15 cellular contexts compared by ENCODE assay signal in the genomic region with DNA sequence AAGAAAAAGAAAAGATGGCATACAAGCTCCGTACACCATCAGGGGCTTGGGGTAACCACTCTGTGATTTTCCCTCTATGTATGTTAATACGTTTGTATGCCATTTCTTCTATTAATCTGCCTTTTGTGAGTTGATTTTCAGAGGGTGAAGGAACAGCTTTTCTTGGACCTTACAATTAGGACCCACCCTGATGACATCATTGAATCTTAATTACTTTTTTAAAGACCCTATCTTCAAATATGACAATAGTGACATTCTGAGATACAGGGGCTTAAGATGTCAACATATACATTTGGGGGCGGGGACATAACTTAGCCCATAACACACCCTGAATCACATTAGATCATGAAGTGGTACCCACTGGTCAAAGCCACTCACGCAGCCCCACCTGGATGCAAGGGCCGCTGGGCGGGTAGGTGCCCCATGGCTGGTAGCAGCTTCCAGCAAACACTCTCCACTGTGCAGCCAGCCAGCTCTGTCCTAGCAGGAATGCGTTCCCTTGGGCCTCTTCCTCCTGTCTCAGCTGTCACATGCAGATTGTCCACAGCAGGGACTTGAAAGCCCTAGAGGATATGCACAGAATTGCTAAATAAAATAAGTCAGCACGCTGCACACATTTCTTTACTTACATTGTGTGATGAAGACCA.
DNase-seq lines count a peak whose midpoint lies in the region; ATAC-seq, FAIRE-seq and TF ChIP-seq lines count a peak whose summit lies in the region.
"Had no signal": no experiment of that assay in that cellular context is flagged by ENCODE, and none has a peak within 500 bp of the region (broad histone marks: within the 10 kb centered on the region; RNA-seq: fewer than 3 reads in every experiment).

No MANE protein-coding gene starts in this region.

- H3K4ac ChIP-seq in H1 (replicated peaks; ENCODE audit: insufficient read length, low read depth, low read length) (no peak overlapping the region), trophoblast cell (ENCODE audit: low read depth, low read length) (no peak overlapping the region)

- H3K18ac ChIP-seq in H1 (ENCODE audit: extremely low read depth, low read length): peak overlapping the region; percentile 51; the same call in 1 of the 2 replicates
- H3K18ac ChIP-seq in trophoblast cell (ENCODE audit: low read length): no peak overlapping the region

- H2AFZ ChIP-seq in H1 (ENCODE audit: low read length) (no peak overlapping the region), trophoblast cell (ENCODE audit: insufficient read depth, low read length, poor library complexity) (no peak overlapping the region)
- H2AFZ ChIP-seq: GM23248 had no signal

- CTCF ChIA-PET in H1 (lab: Charles Lee; ENCODE audit: partially characterized antibody): interaction anchor here (1.4 to 2.8 kb wide), 3 partner anchors 10 to 60 kb away, joined by 4 to 11 read pairs (median 6); no protein-coding TSS in a partner anchor

- no peak overlapping the region for H2AK5ac ChIP-seq in H1 (ENCODE audit: low read depth, low read length)
- no peak overlapping the region for H2AK5ac ChIP-seq in trophoblast cell (ENCODE audit: low read length)

- TF ChIP-seq RAD21 in H1 (IDR thresholded peaks at IDR 0.05 in 1 of 2, conservative IDR thresholded peaks at IDR 0.05 in 1 of 2; ENCODE audit: low read depth in 2 of 2, low read length in 2 of 2): no peak

- no peaks in the 10 kb centered on the region for H3K36me3 ChIP-seq in H7 (replicated peaks; ENCODE audit: control insufficient read depth, insufficient read depth, low read length)
- H3K36me3 ChIP-seq in H1 (ENCODE audit: control insufficient read depth in 2 of 4, insufficient read depth in 4 of 4, low read length in 3 of 4): no peaks in the 10 kb centered on the region; a peak in 1 of 8 replicates
- no peaks in the 10 kb centered on the region for H3K36me3 ChIP-seq in trophoblast cell (ENCODE audit: control insufficient read depth in 1 of 2, insufficient read depth in 2 of 2, low read length in 2 of 2)
- H3K36me3 ChIP-seq: BLaER1 treated with 17β-estradiol and CSF1 and Interleukin-3, amounts not matched to agents 10 nM and 100 nM; HAP-1 had no signal

- no peak overlapping the region for H3K27ac ChIP-seq in H1 (ENCODE audit: low read depth, low read length)
- no peak overlapping the region for H3K27ac ChIP-seq in trophoblast cell (ENCODE audit: low read depth, low read length)
- H3K27ac ChIP-seq: BLaER1 treated with 17β-estradiol and CSF1 and Interleukin-3, amounts not matched to agents 10 nM and 100 nM; GM23248 had no signal

- H3K23me2 ChIP-seq in H1 (ENCODE audit: low read depth, low read length): no peaks in the 10 kb centered on the region; the same call in 1 of the 2 replicates

- no peak overlapping the region for H3K9ac ChIP-seq in H1 (replicated peaks in 1 of 4; ENCODE audit: extremely low read depth in 1 of 4, low read depth in 3 of 4, low read length in 3 of 4)
- H3K9ac ChIP-seq in trophoblast cell (ENCODE audit: low read length): no peak overlapping the region
- H3K9ac ChIP-seq: BLaER1 treated with 17β-estradiol and CSF1 and Interleukin-3, amounts not matched to agents 10 nM and 100 nM; GM23248 had no signal

- no peak for TF ChIP-seq CTCF in H1 (IDR thresholded peaks at IDR 0.05; ENCODE audit: control extremely low read depth in 1 of 3, insufficient read depth in 1 of 3, low read depth in 1 of 3, low read length in 3 of 3)

- no peaks in the 10 kb centered on the region for H3K27me3 ChIP-seq in H7 (ENCODE audit: control insufficient read depth, insufficient read depth, low read length)
- no peaks in the 10 kb centered on the region for H3K27me3 ChIP-seq in H1 (replicated peaks in 1 of 4; ENCODE audit: control insufficient read depth in 3 of 4, extremely low read depth in 1 of 4, insufficient read depth in 3 of 4, low read length in 3 of 4)
- H3K27me3 ChIP-seq in trophoblast cell (ENCODE audit: insufficient read depth, low read length): no peaks in the 10 kb centered on the region
- H3K27me3 ChIP-seq: BLaER1 treated with 17β-estradiol and CSF1 and Interleukin-3, amounts not matched to agents 10 nM and 100 nM had no signal

- peak overlapping the region; percentile 54 for H2BK120ac ChIP-seq in H1 (replicated peaks; ENCODE audit: low read depth, low read length)
- no peak overlapping the region for H2BK120ac ChIP-seq in trophoblast cell (ENCODE audit: insufficient read depth, low read length, poor library complexity)

- no peak for TF ChIP-seq EP300 in H1 (IDR thresholded peaks at IDR 0.05; ENCODE audit: borderline replicate concordance in 1 of 2, low read depth in 2 of 2, low read length in 2 of 2)

- no peak overlapping the region for H3K56ac ChIP-seq in H1 (replicated peaks; ENCODE audit: insufficient read length, low read depth, low read length)

- 79% methylated on average over 8 of the region's 8 CpGs; no CpG with 5 or more reads in 1 of the 2 experiments for WGBS in H1 (ENCODE audit: extremely low coverage in 1 of 2, insufficient coverage in 1 of 2, insufficient read length in 1 of 2, insufficient replicate concordance in 2 of 2, low coverage in 1 of 2, low lambda C conversion rate in 2 of 2, missing lambda C conversion rate in 1 of 2), 2 experiments
- no CpG with 5 or more reads among the region's 8 CpGs for WGBS in trophoblast cell (ENCODE audit: extremely low coverage, insufficient coverage, insufficient read length)

- no peak overlapping the region for H3K4me3 ChIP-seq in H7 (ENCODE audit: insufficient read depth, low read depth, low read length)
- no peak overlapping the region for H3K4me3 ChIP-seq in H1 (ENCODE audit: extremely low read depth in 1 of 4, insufficient read depth in 2 of 4, low read depth in 3 of 4, low read length in 4 of 4)
- H3K4me3 ChIP-seq in trophoblast cell (ENCODE audit: low read depth, low read length): peak overlapping the region; percentile 20
- H3K4me3 ChIP-seq: BLaER1 treated with 17β-estradiol and CSF1 and Interleukin-3, amounts not matched to agents 10 nM and 100 nM; GM12878; GM23248; HAP-1; K562 had no signal

- POLR2A ChIA-PET in H1 (lab: Charles Lee; ENCODE audit: partially characterized antibody): no interaction called here

- H3K23ac ChIP-seq in H1 (ENCODE audit: insufficient read length): no peak overlapping the region
- no peak overlapping the region for H3K23ac ChIP-seq in trophoblast cell (ENCODE audit: low read length)

- peaks cover 3 to 15% (median 10%) of the 10 kb centered on the region in 4 experiments for H3K4me1 ChIP-seq in H1 (replicated peaks in 1 of 4; ENCODE audit: control insufficient read depth in 3 of 4, insufficient read depth in 4 of 4, low read length in 3 of 4)
- H3K4me1 ChIP-seq in trophoblast cell (ENCODE audit: control insufficient read depth in 1 of 2, insufficient read depth in 2 of 2, low read length in 2 of 2): no peaks in the 10 kb centered on the region

- no peak overlapping the region for H2BK20ac ChIP-seq in H1 (ENCODE audit: low read length)

- no peaks in the 10 kb centered on the region for H4K20me1 ChIP-seq in H1 (replicated peaks in 1 of 2; ENCODE audit: control insufficient read depth in 1 of 2, insufficient read depth in 2 of 2, low read length in 2 of 2)
- H4K20me1 ChIP-seq: BLaER1 treated with 17β-estradiol and CSF1 and Interleukin-3, amounts not matched to agents 10 nM and 100 nM had no signal

- H4K5ac ChIP-seq in H1 (ENCODE audit: insufficient read length, low read depth, low read length): peak overlapping the region; percentile 19

- H3K79me2 ChIP-seq in H1 (ENCODE audit: control insufficient read depth in 1 of 2, insufficient read depth in 2 of 2, low read length in 2 of 2) (no peaks in the 10 kb centered on the region), trophoblast cell (ENCODE audit: control insufficient read depth, insufficient read depth, low read length, poor library complexity) (no peaks in the 10 kb centered on the region)

- H3K79me1 ChIP-seq in H1 (ENCODE audit: low read depth, low read length) (no peaks in the 10 kb centered on the region), trophoblast cell (ENCODE audit: low read length) (no peaks in the 10 kb centered on the region)

- H3K14ac ChIP-seq in H1 (ENCODE audit: insufficient read length) (no peak overlapping the region), trophoblast cell (ENCODE audit: low read length) (no peak overlapping the region)

- TF ChIP-seq POLR2A in H1 (IDR thresholded peaks at IDR 0.05; ENCODE audit: control extremely low read depth in 1 of 2, low read depth in 2 of 2, low read length in 2 of 2): no peak

- no peak overlapping the region for H4K8ac ChIP-seq in H1 (ENCODE audit: extremely low read depth, insufficient read depth, low read length)
- H4K8ac ChIP-seq in trophoblast cell (ENCODE audit: low read depth, low read length): no peak overlapping the region

- no peaks in the 10 kb centered on the region for H3K9me3 ChIP-seq in H1 (ENCODE audit: insufficient read depth in 2 of 2, low read depth in 1 of 2, low read length in 1 of 2)
- peaks cover 2% of the 10 kb centered on the region for H3K9me3 ChIP-seq in trophoblast cell (ENCODE audit: insufficient read depth, low read depth, low read length)
- H3K9me3 ChIP-seq: BLaER1 treated with 17β-estradiol and CSF1 and Interleukin-3, amounts not matched to agents 10 nM and 100 nM; HAP-1 had no signal

- FAIRE-seq in H1 (lab: Jason Lieb, UNC): no peak
- FAIRE-seq: GM12878, K562 had no signal

- no peak for ATAC-seq in GM21717 (IDR thresholded peaks at IDR 0.05; ENCODE audit: unreplicated experiment)
- ATAC-seq: CD8-positive, alpha-beta T cell; GM12878; K562 had no signal

- no peak overlapping the region for H4K12ac ChIP-seq in trophoblast cell (ENCODE audit: low read depth, low read length)

- H3K4me2 ChIP-seq in H1 (ENCODE audit: insufficient read depth in 1 of 2, low read depth in 2 of 2, low read length in 2 of 2): no peak overlapping the region; a peak in 1 of 4 replicates
- no peak overlapping the region for H3K4me2 ChIP-seq in trophoblast cell (ENCODE audit: low read length)
- H3K4me2 ChIP-seq: BLaER1 treated with 17β-estradiol and CSF1 and Interleukin-3, amounts not matched to agents 10 nM and 100 nM had no signal

- H2BK12ac ChIP-seq in H1 (ENCODE audit: low read depth, low read length): no peak overlapping the region
- H2BK12ac ChIP-seq in trophoblast cell (ENCODE audit: low read length): no peak overlapping the region

- DNase-seq in ELF-1 (ENCODE audit: low read depth, low spot score) (peak; percentile 43), H7 (peak; percentile 15), H1 (ENCODE audit: low read depth in 1 of 2, low spot score in 2 of 2) (no peak), trophoblast cell (no peak), SW 1271 (lab: John Stamatoyannopoulos, UW) (no peak)
- DNase-seq: Calu3; CD8-positive, alpha-beta T cell; DMS79 treated with DMSO at 0.1 percent for 48 hours; GM23248; IMR-90 had no signal

- H2BK15ac ChIP-seq in H1 (ENCODE audit: low read length): no peak overlapping the region

- H4K91ac ChIP-seq in H1 (replicated peaks; ENCODE audit: insufficient read length, low read length): peak overlapping the region; percentile 73
- no peak overlapping the region for H4K91ac ChIP-seq in trophoblast cell (ENCODE audit: low read depth, low read length)

- H2BK5ac ChIP-seq in H1 (ENCODE audit: low read depth, low read length) (no peak overlapping the region), trophoblast cell (ENCODE audit: low read depth, low read length, poor library complexity) (no peak overlapping the region)

TF ChIP-seq in H1, 55 proteins besides CTCF, POLR2A, EP300 and RAD21 (continues in another document):
- no peak for TF ChIP-seq YY1 (IDR thresholded peaks at IDR 0.05; ENCODE audit: low read depth, low read length)
- no peak for TF ChIP-seq KDM4A (IDR thresholded peaks at IDR 0.05; ENCODE audit: low read depth, low read length, severe bottlenecking)

Comparison
In these comparisons a context has a peak if more than half of its experiments do, and no peak if none do; other contexts are left out.
1. DNase-seq: peak in ELF-1 (single experiment) and H7 (single experiment); none in H1 (0 of 2), trophoblast cell (0 of 2) and SW 1271 (0 of 2).